In the genomic region with DNA sequence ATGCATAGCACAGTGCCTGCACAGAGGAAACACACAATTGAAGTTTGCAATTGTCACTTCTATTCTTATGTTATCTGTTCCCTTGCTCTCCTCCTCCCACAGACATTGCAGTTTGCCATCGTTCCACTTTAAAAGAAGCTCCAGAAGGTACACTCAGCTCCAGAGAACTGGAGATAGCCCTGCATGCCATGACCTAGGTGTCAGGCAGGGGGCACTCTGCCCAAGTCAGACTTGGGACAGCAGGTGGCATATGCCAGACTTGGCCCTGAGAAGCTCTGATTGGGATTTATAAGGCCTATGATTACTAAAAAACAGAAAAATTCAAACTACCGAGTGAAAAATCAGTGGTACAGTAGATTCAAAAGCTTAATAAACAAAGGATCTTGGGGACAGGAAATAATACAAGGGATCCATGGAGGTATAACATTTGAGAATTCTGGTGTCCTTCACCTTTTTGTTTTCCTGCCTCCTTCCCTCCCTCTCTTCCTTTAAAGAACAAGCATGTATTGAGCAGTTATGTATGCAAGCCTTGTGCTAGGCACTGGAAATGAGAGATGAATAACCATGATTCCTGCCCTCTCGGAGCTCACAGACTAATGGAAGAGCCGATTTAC, we compare ENCODE assay signal across 9 cellular contexts. TPM values are rescaled to one million over a fixed set of nuclear protein-coding genes. Genes with fewer than 3 reads are reported as not detected.
DNase-seq lines count a peak whose midpoint lies in the region; ATAC-seq and TF ChIP-seq lines count a peak whose summit lies in the region.
"Had no signal": no experiment of that assay in that cellular context is flagged by ENCODE, and none has a peak within 500 bp of the region (broad histone marks: within the 10 kb centered on the region; RNA-seq: fewer than 3 reads in every experiment).

No MANE protein-coding gene starts in this region.

- ATAC-seq in GM18858 (IDR thresholded peaks at IDR 0.05; ENCODE audit: unreplicated experiment) (peak; percentile 62), HG03469 (IDR thresholded peaks at IDR 0.05; ENCODE audit: unreplicated experiment) (peak; percentile 81)

- TF ChIP-seq CTCF in BE2C (IDR thresholded peaks at IDR 0.05; ENCODE audit: low read depth, low read length) = peak; percentile 87
- TF ChIP-seq CTCF in WERI-Rb-1 (IDR thresholded peaks at IDR 0.05; ENCODE audit: low read depth, low read length) = peak; percentile 69

- no peak overlapping the region for H3K27ac ChIP-seq in WERI-Rb-1

- H3K27me3 ChIP-seq in BE2C (no peaks in the 10 kb centered on the region), WERI-Rb-1 (ENCODE audit: insufficient read depth, low read depth, severe bottlenecking) (no peaks in the 10 kb centered on the region)

- DNase-seq in BE2C (peak; percentile 64), WERI-Rb-1 (peak; percentile 46), iris pigment epithelial cell (ENCODE audit: low read depth) (peak; percentile 34), NCI-H2227 (lab: John Stamatoyannopoulos, UW; ENCODE audit: unreplicated experiment) (no peak), DMS79 treated with DMSO at 0.1 percent for 48 hours (lab: John Stamatoyannopoulos, UW) (no peak)
- DNase-seq in activated CD4-positive, CD25-positive, alpha-beta regulatory T cell treated with anti-CD3 and anti-CD28 coated beads, Interleukin-2, amount 50 U/mL, for 72 hours = no peak

- no peak overlapping the region for H3K4me3 ChIP-seq in BE2C (ENCODE audit: low read depth, low read length)
- no peak overlapping the region for H3K4me3 ChIP-seq in WERI-Rb-1 (ENCODE audit: low read depth, low read length)

- H3K9me3 ChIP-seq in BE2C (no peaks in the 10 kb centered on the region), WERI-Rb-1 (ENCODE audit: severe bottlenecking) (no peaks in the 10 kb centered on the region)

- no peaks in the 10 kb centered on the region for H3K4me1 ChIP-seq in BE2C

- H3K36me3 ChIP-seq in BE2C (no peaks in the 10 kb centered on the region), WERI-Rb-1 (no peaks in the 10 kb centered on the region)

RNA-seq across cellular contexts. Expression of gene TENM4, which starts 40.0 kb away (rescaled TPM):
- polyA plus RNA-seq in BE2C (2012; ENCODE audit: insufficient read depth, insufficient read length, low read depth) = 44.5 TPM
- polyA plus RNA-seq: IgD-negative memory B cell had no signal

Comparison
In these comparisons a context has a peak if more than half of its experiments do, and no peak if none do; other contexts are left out.
1. DNase-seq: peak in BE2C (single experiment), WERI-Rb-1 (single experiment) and iris pigment epithelial cell (single experiment); none in NCI-H2227 (single experiment), activated CD4-positive, CD25-positive, alpha-beta regulatory T cell treated with anti-CD3 and anti-CD28 coated beads, Interleukin-2, amount 50 U/mL, for 72 hours (single experiment) and DMS79 treated with DMSO at 0.1 percent for 48 hours (single experiment).